In genomic region chr6:52180787-52181558, GRCh38 we compare ENCODE assay signal across 14 cellular contexts. TPM values are rescaled to one million over a fixed set of nuclear protein-coding genes. Genes with fewer than 3 reads are reported as not detected.
DNase-seq lines count a peak whose midpoint lies in the region; ATAC-seq and TF ChIP-seq lines count a peak whose summit lies in the region.
"Had no signal": no experiment of that assay in that cellular context is flagged by ENCODE, and none has a peak within 500 bp of the region (broad histone marks: within the 10 kb centered on the region; RNA-seq: fewer than 3 reads in every experiment).

No MANE protein-coding gene starts in this region.

- no peak overlapping the region for H3K4me3 Mint-ChIP-seq in CD4-positive, alpha-beta T cell
- H3K4me3 Mint-ChIP-seq: activated naive CD4-positive, alpha-beta T cell treated with anti-CD3 and anti-CD28 coated beads, Interleukin-2, amount 10 ng/mL, durations not matched to agents 7 days and 5 days; HFFc6; neural progenitor cell had no signal

- no peak overlapping the region for H3K27ac Mint-ChIP-seq in CD4-positive, alpha-beta T cell
- H3K27ac Mint-ChIP-seq: activated naive CD4-positive, alpha-beta T cell treated with anti-CD3 and anti-CD28 coated beads, Interleukin-2, amount 10 ng/mL, durations not matched to agents 7 days and 5 days; HFFc6; neural progenitor cell had no signal

- POLR2A ChIA-PET in CD4-positive, alpha-beta T cell (lab: Charles Lee): interaction anchor here (0.7 kb wide), 1 partner anchor 38 kb away, joined by 3 read pairs; no protein-coding TSS in a partner anchor

- no peaks in the 10 kb centered on the region for H3K9me3 Mint-ChIP-seq in CD4-positive, alpha-beta T cell
- H3K9me3 Mint-ChIP-seq: activated naive CD4-positive, alpha-beta T cell treated with anti-CD3 and anti-CD28 coated beads, Interleukin-2, amount 10 ng/mL, durations not matched to agents 7 days and 5 days; HFFc6; neural progenitor cell had no signal

- H3K27me3 ChIP-seq in CD4-positive, alpha-beta T cell (ENCODE audit: control insufficient read depth, insufficient read depth, low read length): no peaks in the 10 kb centered on the region
- H3K27me3 ChIP-seq: neural progenitor cell had no signal

- no peaks in the 10 kb centered on the region for H3K9me3 ChIP-seq in CD4-positive, alpha-beta T cell (ENCODE audit: control insufficient read depth, low read length)

- ATAC-seq in GM18505 (IDR thresholded peaks at IDR 0.05; ENCODE audit: unreplicated experiment) (peak; percentile 61), GM19455 (IDR thresholded peaks at IDR 0.05; ENCODE audit: unreplicated experiment) (peak; percentile 75), HG02885 (IDR thresholded peaks at IDR 0.05; ENCODE audit: poor library complexity, unreplicated experiment) (peak; percentile 86), HG03571 (IDR thresholded peaks at IDR 0.05; ENCODE audit: unreplicated experiment) (peak; percentile 79)
- no peak for ATAC-seq in CD4-positive, alpha-beta T cell (ENCODE audit: poor library complexity)

- TF ChIP-seq CTCF in CD4-positive, alpha-beta T cell (IDR thresholded peaks at IDR 0.05): no peak

- TF ChIP-seq POLR2A in GM18505 (IDR thresholded peaks at IDR 0.05; ENCODE audit: borderline replicate concordance, extremely low read depth, insufficient read depth, insufficient read length): no peak

- intact Hi-C loops in CD4-positive, alpha-beta T cell (cut with DNase I, micrococcal nuclease): no loop called here

- peaks cover 7% of the 10 kb centered on the region for H3K27me3 Mint-ChIP-seq in CD4-positive, alpha-beta T cell

- no peaks in the 10 kb centered on the region for H3K36me3 Mint-ChIP-seq in CD4-positive, alpha-beta T cell (ENCODE audit: low read depth)
- H3K36me3 Mint-ChIP-seq: activated naive CD4-positive, alpha-beta T cell treated with anti-CD3 and anti-CD28 coated beads, Interleukin-2, amount 10 ng/mL, durations not matched to agents 7 days and 5 days; neural progenitor cell had no signal

- peaks cover 6% of the 10 kb centered on the region for H3K4me1 Mint-ChIP-seq in CD4-positive, alpha-beta T cell (ENCODE audit: low read depth)

- no peak for DNase-seq in NCI-H1436 treated with DMSO at 0.1 percent for 48 hours (lab: John Stamatoyannopoulos, UW)
- no peak for DNase-seq in DMS 273 (lab: John Stamatoyannopoulos, UW; ENCODE audit: unreplicated experiment)
- no peak for DNase-seq in mucosa of gallbladder (ENCODE audit: low spot score)
- no peak for DNase-seq in CD4-positive, alpha-beta T cell
- DNase-seq: activated CD4-positive, alpha-beta T cell treated with anti-CD3 and anti-CD28 coated beads, Interleukin-2, amount 50 U/mL, for 1 hour; activated naive CD4-positive, alpha-beta T cell treated with anti-CD3 and anti-CD28 coated beads, Interleukin-2, amount 10 ng/mL, durations not matched to agents 7 days and 5 days; HFFc6; NCI-H748 treated with DMSO at 0.1 percent for 48 hours; stimulated activated naive CD4-positive, alpha-beta T cell had no signal

- CTCF ChIA-PET in CD4-positive, alpha-beta T cell (lab: Charles Lee): no interaction called here

- no peak overlapping the region for H3K27ac ChIP-seq in CD4-positive, alpha-beta T cell (ENCODE audit: low read depth, low read length)
- H3K27ac ChIP-seq: neural progenitor cell had no signal

RNA-seq across cellular contexts. Expression of gene IL17A, which starts 5.2 kb away (rescaled TPM):
- total RNA-seq in mucosa of gallbladder: not detected
- total RNA-seq in CD4-positive, alpha-beta T cell: under 1 TPM in 1 of 2 experiments, not detected in 1; 0.14 TPM
- total RNA-seq: HFFc6 had no signal
